ENCODE assay signal across 29 cellular contexts in the genomic region with DNA sequence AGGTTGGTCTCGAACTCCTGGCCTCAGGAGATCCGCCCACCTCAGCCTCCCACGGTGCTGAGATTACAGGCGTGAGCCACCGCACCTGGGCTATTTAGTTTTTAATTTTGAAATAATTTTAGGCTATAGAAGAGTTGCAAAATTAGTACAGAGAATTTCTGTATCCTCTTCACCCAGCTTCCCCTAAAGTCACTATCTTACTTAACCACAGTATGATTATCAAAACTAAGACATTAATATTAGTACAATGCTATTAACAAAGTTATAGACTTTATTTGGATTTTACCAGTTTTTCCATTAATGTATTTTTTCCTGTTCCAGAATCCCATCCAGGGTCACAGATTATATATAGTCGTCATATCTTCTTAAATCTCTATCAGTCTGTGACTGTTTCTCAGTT.
"Had no signal": no experiment of that assay in that cellular context is flagged by ENCODE, and none has a peak within 500 bp of the region (broad histone marks: within the 10 kb centered on the region; RNA-seq: fewer than 3 reads in every experiment).

No MANE protein-coding gene starts in this region.

- H3K4me3 ChIP-seq: esophagus squamous epithelium, right atrium auricular region, smooth muscle cell, stomach, thyroid gland, upper lobe of left lung, vagina had no signal

- ATAC-seq: activated CD8-positive, alpha-beta memory T cell treated with anti-CD3 and anti-CD28 coated beads, Interleukin-2, amount 10 ng/mL, durations not matched to agents 7 days and 5 days; activated CD8-positive, alpha-beta T cell treated with anti-CD3 and anti-CD28 coated beads, Interleukin-2, amount 10 ng/mL, durations not matched to agents 7 days and 5 days; activated T-cell treated with anti-CD3 and anti-CD28 coated beads, Interleukin-2, amount 50 U/mL, for 72 hours; left colon; naive thymus-derived CD4-positive, alpha-beta T cell; stimulated activated naive B cell treated with anti-CD40 and anti-IgM and Interleukin-4, amounts not matched to agents 10 μg/mL and 1 μg/mL and 100 μg/mL, for 72 hours had no signal

- H3K4me2 ChIP-seq: smooth muscle cell had no signal

- H3K9me3 ChIP-seq: esophagus squamous epithelium, right atrium auricular region, stomach, thyroid gland, upper lobe of left lung, vagina had no signal

- DNase-seq: activated B cell treated with CpG ODN at 0.5 μM for 24 hours; activated CD8-positive, alpha-beta memory T cell treated with anti-CD3 and anti-CD28 coated beads, Interleukin-2, amount 10 ng/mL, durations not matched to agents 7 days and 5 days; activated CD8-positive, alpha-beta T cell treated with anti-CD3 and anti-CD28 coated beads, Interleukin-2, amount 10 ng/mL, durations not matched to agents 7 days and 5 days; activated naive CD4-positive, alpha-beta T cell treated with Interleukin-2 at 50 U/mL for 16 hours; activated T-cell treated with anti-CD3 and anti-CD28 coated beads, Interleukin-2, amount 50 U/mL, for 72 hours; brain microvascular endothelial cell; cortex of kidney; esophagus squamous epithelium; immature natural killer cell; kidney; midbrain; naive thymus-derived CD4-positive, alpha-beta T cell; stimulated activated CD4-positive, alpha-beta T cell treated with anti-CD3 and anti-CD28 coated beads, Interleukin-1b, Interleukin-23, amount 100 ng/mL, for 48 hours; stimulated activated CD4-positive, alpha-beta T cell treated with anti-CD3 and anti-CD28 coated beads, Interleukin-4, amount 100 ng/mL, for 4 hours; stimulated activated CD8-positive, alpha-beta memory T cell treated with anti-CD3 and anti-CD28 coated beads, Interleukin-4, amount 100 ng/mL, for 48 hours; stimulated activated naive B cell treated with anti-CD40 and anti-IgM and Interleukin-4, amounts not matched to agents 10 μg/mL and 1 μg/mL and 100 μg/mL, for 72 hours; SW 1271; T-helper 9 cell; thyroid gland had no signal

- H3K27ac Mint-ChIP-seq: activated B cell treated with CpG ODN at 0.5 μM for 24 hours; activated CD8-positive, alpha-beta memory T cell treated with anti-CD3 and anti-CD28 coated beads, Interleukin-2, amount 10 ng/mL, durations not matched to agents 7 days and 5 days; activated CD8-positive, alpha-beta T cell treated with anti-CD3 and anti-CD28 coated beads, Interleukin-2, amount 10 ng/mL, durations not matched to agents 7 days and 5 days; activated naive CD8-positive, alpha-beta T cell; activated T-cell treated with anti-CD3 and anti-CD28 coated beads, Interleukin-2, amount 50 U/mL, for 72 hours; immature natural killer cell; naive thymus-derived CD4-positive, alpha-beta T cell; stimulated activated naive B cell treated with anti-CD40 and anti-IgM and Interleukin-4, amounts not matched to agents 10 μg/mL and 1 μg/mL and 100 μg/mL, for 72 hours; T-helper 1 cell treated with Interleukin-12 subunit alpha and Interleukin-12 subunit beta and Interleukin-4 antibody, amounts not matched to agents 30 μg/mL and 1 μg/mL, for 36 hours had no signal

- H3K27me3 ChIP-seq: brain microvascular endothelial cell, right atrium auricular region, thyroid gland, upper lobe of left lung, vagina had no signal

- H3K27ac ChIP-seq: brain microvascular endothelial cell, epithelial cell of prostate, esophagus squamous epithelium, right atrium auricular region, thyroid gland, vagina had no signal

- H3K4me1 ChIP-seq: esophagus squamous epithelium, right atrium auricular region, vagina had no signal

- H3K4me3 Mint-ChIP-seq: activated B cell treated with CpG ODN at 0.5 μM for 24 hours; activated CD8-positive, alpha-beta memory T cell treated with anti-CD3 and anti-CD28 coated beads, Interleukin-2, amount 10 ng/mL, durations not matched to agents 7 days and 5 days; activated CD8-positive, alpha-beta T cell treated with anti-CD3 and anti-CD28 coated beads, Interleukin-2, amount 10 ng/mL, durations not matched to agents 7 days and 5 days; activated naive CD8-positive, alpha-beta T cell; activated T-cell treated with anti-CD3 and anti-CD28 coated beads, Interleukin-2, amount 50 U/mL, for 72 hours; immature natural killer cell; naive thymus-derived CD4-positive, alpha-beta T cell; neural crest cell; stimulated activated naive B cell treated with anti-CD40 and anti-IgM and Interleukin-4, amounts not matched to agents 10 μg/mL and 1 μg/mL and 100 μg/mL, for 72 hours; T-helper 1 cell treated with Interleukin-12 subunit alpha and Interleukin-12 subunit beta and Interleukin-4 antibody, amounts not matched to agents 30 μg/mL and 1 μg/mL, for 36 hours had no signal

- H3K9me3 Mint-ChIP-seq: activated T-cell treated with anti-CD3 and anti-CD28 coated beads, Interleukin-2, amount 50 U/mL, for 72 hours; immature natural killer cell; T-helper 1 cell treated with Interleukin-12 subunit alpha and Interleukin-12 subunit beta and Interleukin-4 antibody, amounts not matched to agents 30 μg/mL and 1 μg/mL, for 36 hours had no signal

- H3K4me1 Mint-ChIP-seq: activated B cell treated with CpG ODN at 0.5 μM for 24 hours; activated CD8-positive, alpha-beta memory T cell treated with anti-CD3 and anti-CD28 coated beads, Interleukin-2, amount 10 ng/mL, durations not matched to agents 7 days and 5 days; immature natural killer cell; naive thymus-derived CD4-positive, alpha-beta T cell had no signal

- H3K36me3 ChIP-seq: brain microvascular endothelial cell, esophagus squamous epithelium, right atrium auricular region, stomach, thyroid gland, upper lobe of left lung, vagina had no signal

- H3K36me3 Mint-ChIP-seq: activated CD8-positive, alpha-beta memory T cell treated with anti-CD3 and anti-CD28 coated beads, Interleukin-2, amount 10 ng/mL, durations not matched to agents 7 days and 5 days; activated naive CD8-positive, alpha-beta T cell; immature natural killer cell; naive thymus-derived CD4-positive, alpha-beta T cell; stimulated activated naive B cell treated with anti-CD40 and anti-IgM and Interleukin-4, amounts not matched to agents 10 μg/mL and 1 μg/mL and 100 μg/mL, for 72 hours had no signal
